In genomic region chr7:12212051-12212485, GRCh38 we compare ENCODE assay signal across 8 cellular contexts. TPM values are rescaled to one million over a fixed set of nuclear protein-coding genes. Genes with fewer than 3 reads are reported as not detected.
A peak's percentile ranks its signal among the peaks of the same experiment; 100 is the strongest.
DNase-seq lines count a peak whose midpoint lies in the region; ATAC-seq and TF ChIP-seq lines count a peak whose summit lies in the region.

No MANE protein-coding gene starts in this region.

- ATAC-seq in HG03095 (IDR thresholded peaks at IDR 0.05; ENCODE audit: unreplicated experiment) (no peak), omental fat pad (ENCODE audit: low FRiP score) (no peak)

- TF ChIP-seq CTCF in omental fat pad (IDR thresholded peaks at IDR 0.05) = no peak

- DNase-seq in stimulated activated CD4-positive, alpha-beta T cell treated with anti-CD3 and anti-CD28 coated beads, Interleukin-4, amount 100 ng/mL, for 24 hours = peak; percentile 6
- no peak for DNase-seq in stimulated activated CD4-positive, alpha-beta T cell treated with anti-CD3 and anti-CD28 coated beads, Interleukin-15, amount 100 ng/mL, for 24 hours
- DNase-seq in SHP77 (lab: John Stamatoyannopoulos, UW) (peak; percentile 18 to 25), cortex of kidney (lab: John Stamatoyannopoulos, UW) (no peak), omental fat pad (ENCODE audit: low spot score) (no peak)

- peaks cover 10% of the 10 kb centered on the region for H3K4me1 ChIP-seq in endocrine pancreas (ENCODE audit: control insufficient read depth, insufficient read depth, low read length)
- H3K4me1 ChIP-seq in neuron (ENCODE audit: insufficient read depth, low read length) = peaks cover 15% of the 10 kb centered on the region

- H3K9me3 ChIP-seq in endocrine pancreas (ENCODE audit: control insufficient read depth, low read length) = no peaks in the 10 kb centered on the region
- no peaks in the 10 kb centered on the region for H3K9me3 ChIP-seq in neuron (ENCODE audit: low read length)

- H3K36me3 ChIP-seq in endocrine pancreas (ENCODE audit: control insufficient read depth, insufficient read depth, low read length) (no peaks in the 10 kb centered on the region), neuron (ENCODE audit: insufficient read depth, low read length) (peaks cover 14% of the 10 kb centered on the region)

- H3K27me3 ChIP-seq in endocrine pancreas (ENCODE audit: control insufficient read depth, insufficient read depth, low read length) = no peaks in the 10 kb centered on the region
- peaks cover 13% of the 10 kb centered on the region for H3K27me3 ChIP-seq in neuron (ENCODE audit: insufficient read depth, low read length)

- peak overlapping the region; percentile 96 for H3K9ac ChIP-seq in endocrine pancreas (ENCODE audit: control insufficient read depth, insufficient read depth, low read length)

- H2AFZ ChIP-seq in neuron (ENCODE audit: low read depth, low read length) = peak overlapping the region; percentile 85

- H3K4me3 ChIP-seq in endocrine pancreas (ENCODE audit: control insufficient read depth, insufficient read depth, low read length) = peak overlapping the region; percentile 92
- peak overlapping the region; percentile 76 for H3K4me3 ChIP-seq in neuron (ENCODE audit: low read length)

RNA-seq across cellular contexts. Expression of gene TMEM106B, which starts 1.0 kb away (rescaled TPM):
- 10 to 100 TPM; 40.4 to 65.9 (median 45.6) TPM for total RNA-seq in omental fat pad

Comparison
In these comparisons a context has a peak if more than half of its experiments do, and no peak if none do; other contexts are left out.
1. DNase-seq: peak in stimulated activated CD4-positive, alpha-beta T cell treated with anti-CD3 and anti-CD28 coated beads, Interleukin-4, amount 100 ng/mL, for 24 hours (single experiment) and SHP77 (2 of 2); none in stimulated activated CD4-positive, alpha-beta T cell treated with anti-CD3 and anti-CD28 coated beads, Interleukin-15, amount 100 ng/mL, for 24 hours (single experiment), cortex of kidney (single experiment) and omental fat pad (single experiment).